7 cellular contexts compared by ENCODE assay signal in the genomic region with DNA sequence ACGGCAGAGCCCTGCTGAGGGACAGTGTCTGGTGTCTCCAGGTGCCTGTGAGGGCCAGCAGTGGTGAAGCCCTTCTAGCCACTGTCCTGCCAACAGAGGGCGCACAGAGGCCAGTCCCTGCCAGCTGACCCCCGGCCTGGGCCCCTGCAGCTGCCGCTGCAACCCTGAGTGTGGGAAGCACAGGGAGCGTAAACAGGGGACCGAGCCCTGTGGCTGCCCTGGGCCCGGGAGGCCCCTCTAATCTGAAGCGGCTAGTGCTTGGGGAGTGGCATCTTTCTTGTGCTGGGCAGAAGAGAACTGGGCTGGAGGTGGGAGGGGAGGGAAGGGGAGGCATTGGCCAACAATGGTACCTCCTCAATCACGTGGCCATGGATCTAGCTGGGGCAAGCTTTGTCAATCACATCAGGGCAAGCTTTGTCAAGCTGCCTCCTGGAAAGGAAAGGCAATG. TPM values are rescaled to one million over a fixed set of nuclear protein-coding genes. Genes with fewer than 3 reads are reported as not detected.
DNase-seq lines count a peak whose midpoint lies in the region; ATAC-seq lines count a peak whose summit lies in the region.

No MANE protein-coding gene starts in this region.

- no peak for ATAC-seq in GM21515 (IDR thresholded peaks at IDR 0.05; ENCODE audit: unreplicated experiment)
- no peak for ATAC-seq in GM21360 (IDR thresholded peaks at IDR 0.05; ENCODE audit: unreplicated experiment)

- DNase-seq in GM03348 (ENCODE audit: low spot score) (peak; percentile 79), M059J (ENCODE audit: low read depth) (peak; percentile 29), SW480 (ENCODE audit: low spot score) (peak; percentile 50), globus pallidus (ENCODE audit: low spot score) (peak; percentile 85), nucleus accumbens (lab: John Stamatoyannopoulos, UW) (peak in 51 of 56 donors; percentile 12 to 88 (median 72))

RNA-seq across cellular contexts. Expression of a gene that starts 34.6 kb away (rescaled TPM):
- total RNA-seq in M059J (2014; rRNA removed; shearing (Covaris generic)): 28.8 and 58.1 TPM in 2 replicates

RNA-seq across cellular contexts. Expression of a gene that starts 35.3 kb away (rescaled TPM):
- 9.1 and 11.9 TPM in 2 replicates for total RNA-seq in M059J (2014; rRNA removed; shearing (Covaris generic))

RNA-seq across cellular contexts. Expression of a gene that starts 35.6 kb away (rescaled TPM):
- total RNA-seq in M059J (2014; rRNA removed; shearing (Covaris generic)): 0.98 and 4.5 TPM in 2 replicates

Comparison
In these comparisons a context has a peak if more than half of its experiments do, and no peak if none do; other contexts are left out.
1. DNase-seq: peak in every context shown above with its lines; median percentile 85 in globus pallidus; 79 in GM03348; 72 in nucleus accumbens; 50 in SW480; 29 in M059J.